Comparison of ENCODE assay signal across 1 cellular context in the genomic region with DNA sequence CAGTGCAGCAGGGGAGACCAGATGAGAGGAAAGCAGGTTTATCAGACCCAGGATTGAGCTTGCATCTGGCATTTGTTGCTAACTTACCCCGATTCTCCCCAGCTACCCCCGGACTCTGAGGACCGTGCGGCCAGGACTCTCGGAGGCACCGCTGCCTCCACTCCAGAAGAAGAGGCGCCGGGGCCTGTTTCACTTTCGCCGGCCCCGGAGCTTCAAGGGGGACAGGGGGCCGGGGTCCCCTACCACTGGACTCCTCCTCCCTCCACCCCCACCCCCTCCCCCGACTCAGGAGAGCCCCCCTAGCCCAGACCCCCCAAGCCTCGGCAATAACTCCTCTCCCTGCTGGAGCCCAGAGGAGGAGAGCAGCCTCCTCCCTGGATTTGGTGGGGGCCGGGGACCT.
TF ChIP-seq lines count a peak whose summit lies in the region.

No MANE protein-coding gene starts in this region.

TF ChIP-seq in SK-N-SH treated with all-trans-retinoic acid at 6 μM for 48 hours, 23 proteins besides CTCF, POLR2A, EP300 and RAD21 (continued from another document):
- no peak for TF ChIP-seq SNAI2 (CRISPR knock-in tag; IDR thresholded peaks at IDR 0.05)
- no peak for TF ChIP-seq CSDC2 (CRISPR knock-in tag; IDR thresholded peaks at IDR 0.05)
- TF ChIP-seq GLIS3 (CRISPR knock-in tag; IDR thresholded peaks at IDR 0.05): no peak
- TF ChIP-seq POU6F1 (CRISPR knock-in tag; IDR thresholded peaks at IDR 0.05; ENCODE audit: borderline replicate concordance, low read depth): no peak
- TF ChIP-seq, protein P1, sequence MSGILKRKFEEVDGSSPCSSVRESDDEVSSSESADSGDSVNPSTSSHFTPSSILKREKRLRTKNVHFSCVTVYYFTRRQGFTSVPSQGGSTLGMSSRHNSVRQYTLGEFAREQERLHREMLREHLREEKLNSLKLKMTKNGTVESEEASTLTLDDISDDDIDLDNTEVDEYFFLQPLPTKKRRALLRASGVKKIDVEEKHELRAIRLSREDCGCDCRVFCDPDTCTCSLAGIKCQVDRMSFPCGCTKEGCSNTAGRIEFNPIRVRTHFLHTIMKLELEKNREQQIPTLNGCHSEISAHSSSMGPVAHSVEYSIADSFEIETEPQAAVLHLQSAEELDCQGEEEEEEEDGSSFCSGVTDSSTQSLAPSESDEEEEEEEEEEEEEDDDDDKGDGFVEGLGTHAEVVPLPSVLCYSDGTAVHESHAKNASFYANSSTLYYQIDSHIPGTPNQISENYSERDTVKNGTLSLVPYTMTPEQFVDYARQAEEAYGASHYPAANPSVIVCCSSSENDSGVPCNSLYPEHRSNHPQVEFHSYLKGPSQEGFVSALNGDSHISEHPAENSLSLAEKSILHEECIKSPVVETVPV (CRISPR knock-in tag; IDR thresholded peaks at IDR 0.05): no peak
- TF ChIP-seq, protein P2, sequence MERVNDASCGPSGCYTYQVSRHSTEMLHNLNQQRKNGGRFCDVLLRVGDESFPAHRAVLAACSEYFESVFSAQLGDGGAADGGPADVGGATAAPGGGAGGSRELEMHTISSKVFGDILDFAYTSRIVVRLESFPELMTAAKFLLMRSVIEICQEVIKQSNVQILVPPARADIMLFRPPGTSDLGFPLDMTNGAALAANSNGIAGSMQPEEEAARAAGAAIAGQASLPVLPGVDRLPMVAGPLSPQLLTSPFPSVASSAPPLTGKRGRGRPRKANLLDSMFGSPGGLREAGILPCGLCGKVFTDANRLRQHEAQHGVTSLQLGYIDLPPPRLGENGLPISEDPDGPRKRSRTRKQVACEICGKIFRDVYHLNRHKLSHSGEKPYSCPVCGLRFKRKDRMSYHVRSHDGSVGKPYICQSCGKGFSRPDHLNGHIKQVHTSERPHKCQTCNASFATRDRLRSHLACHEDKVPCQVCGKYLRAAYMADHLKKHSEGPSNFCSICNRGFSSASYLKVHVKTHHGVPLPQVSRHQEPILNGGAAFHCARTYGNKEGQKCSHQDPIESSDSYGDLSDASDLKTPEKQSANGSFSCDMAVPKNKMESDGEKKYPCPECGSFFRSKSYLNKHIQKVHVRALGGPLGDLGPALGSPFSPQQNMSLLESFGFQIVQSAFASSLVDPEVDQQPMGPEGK (CRISPR knock-in tag; IDR thresholded peaks at IDR 0.05; ENCODE audit: borderline replicate concordance): no peak
- TF ChIP-seq ZFP30 (CRISPR knock-in tag; IDR thresholded peaks at IDR 0.05): no peak
- no peak for TF ChIP-seq ZNF565 (CRISPR knock-in tag; conservative IDR thresholded peaks at IDR 0.05; ENCODE audit: low read depth)
- TF ChIP-seq ZNF8 (CRISPR knock-in tag; IDR thresholded peaks at IDR 0.05): no peak
- TF ChIP-seq ZNF70 (CRISPR knock-in tag; IDR thresholded peaks at IDR 0.05): no peak
- no peak for TF ChIP-seq ISL1 (CRISPR knock-in tag; IDR thresholded peaks at IDR 0.05)
